ENCODE assay signal across 23 cellular contexts in the genomic region with DNA sequence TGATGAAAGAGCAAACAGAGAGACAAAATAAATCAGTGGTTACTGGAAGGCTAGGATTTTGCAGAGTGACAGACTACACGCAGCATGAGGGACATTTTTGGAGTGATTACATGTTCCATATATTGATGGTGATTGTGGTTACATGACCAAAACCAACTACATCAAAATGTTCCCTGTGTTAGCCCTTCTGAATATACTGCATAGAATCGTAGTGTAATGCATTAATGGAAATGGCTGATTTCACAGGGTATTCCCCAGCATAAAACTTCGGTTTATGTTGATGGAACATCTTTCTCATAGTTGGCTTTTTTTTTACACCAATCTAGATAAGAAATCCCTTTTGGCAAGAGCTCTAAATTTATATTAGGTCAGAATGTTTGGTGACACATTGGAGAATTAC.
"Had no signal": no experiment of that assay in that cellular context is flagged by ENCODE, and none has a peak within 500 bp of the region (broad histone marks: within the 10 kb centered on the region; RNA-seq: fewer than 3 reads in every experiment).

No MANE protein-coding gene starts in this region.

- FAIRE-seq: endothelial cell of umbilical vein, urothelium cell line had no signal

- DNase-seq: activated CD4-positive, alpha-beta memory T cell treated with anti-CD3 and anti-CD28 coated beads for 36 hours; activated CD4-positive, alpha-beta T cell treated with anti-CD3 and anti-CD28 coated beads, Interleukin-2, amount 10 ng/mL, durations not matched to agents 24 days and 14 days; activated CD4-positive, CD25-positive, alpha-beta regulatory T cell treated with anti-CD3 and anti-CD28 coated beads, Interleukin-2, amount 50 U/mL, for 72 hours; adrenal gland; aorta; body of pancreas; cerebellar nuclear complex; dorsolateral prefrontal cortex; foreskin melanocyte; heart right ventricle; naive thymus-derived CD4-positive, alpha-beta T cell; occipital lobe; stimulated activated naive CD4-positive, alpha-beta T cell had no signal

- H3K9ac ChIP-seq: neural progenitor cell, parathyroid adenoma had no signal

- H3K4me1 Mint-ChIP-seq: mesothelial cell of epicardium, neural progenitor cell had no signal

- H3K4me1 ChIP-seq: adrenal gland, body of pancreas, heart right ventricle, parathyroid adenoma, right atrium auricular region had no signal

- H2AFZ ChIP-seq: neural progenitor cell, parathyroid adenoma had no signal

- H3K27me3 Mint-ChIP-seq: activated naive CD4-positive, alpha-beta T cell treated with anti-CD3 and anti-CD28 coated beads, Interleukin-2, amount 50 U/mL, for 24 hours had no signal

- H3K36me3 ChIP-seq: adrenal gland, heart right ventricle, neural progenitor cell, right atrium auricular region, thoracic aorta had no signal

- H3K79me2 ChIP-seq: parathyroid adenoma had no signal

- H3K4me3 ChIP-seq: adrenal gland, body of pancreas, coronary artery, dorsolateral prefrontal cortex, heart right ventricle, neural progenitor cell, right atrium auricular region, thoracic aorta had no signal

- H3K4me2 ChIP-seq: neural progenitor cell had no signal

- H3K9me3 ChIP-seq: adrenal gland, body of pancreas, heart right ventricle, right atrium auricular region, thoracic aorta had no signal

- H3K27ac Mint-ChIP-seq: activated CD4-positive, alpha-beta memory T cell treated with anti-CD3 and anti-CD28 coated beads for 36 hours; mesothelial cell of epicardium; naive thymus-derived CD4-positive, alpha-beta T cell; neural progenitor cell had no signal

- H3K36me3 Mint-ChIP-seq: activated CD4-positive, alpha-beta memory T cell treated with anti-CD3 and anti-CD28 coated beads for 36 hours; mesothelial cell of epicardium; naive thymus-derived CD4-positive, alpha-beta T cell; neural progenitor cell had no signal

- H3K27ac ChIP-seq: adrenal gland, body of pancreas, coronary artery, dorsolateral prefrontal cortex, heart right ventricle, neural progenitor cell, parathyroid adenoma, right atrium auricular region, thoracic aorta had no signal

- H3K9me3 Mint-ChIP-seq: activated CD4-positive, alpha-beta memory T cell treated with anti-CD3 and anti-CD28 coated beads for 36 hours; activated T-helper 1 cell treated with anti-CD3 and anti-CD28 coated beads, Interleukin-12 subunit alpha, Interleukin-12 subunit beta, Interleukin-2, Interleukin-4 antibody, amounts not matched to agents 30 ng/mL and 10 ng/mL and 1 ng/mL, durations not matched to agents 14 hours and 24 hours and 36 hours; mesothelial cell of epicardium; naive thymus-derived CD4-positive, alpha-beta T cell; neural progenitor cell had no signal

- H3K4me3 Mint-ChIP-seq: activated CD4-positive, alpha-beta memory T cell treated with anti-CD3 and anti-CD28 coated beads for 36 hours; activated CD4-positive, alpha-beta T cell treated with anti-CD3 and anti-CD28 coated beads, Interleukin-2, amount 10 ng/mL, durations not matched to agents 24 days and 14 days; activated T-helper 1 cell treated with anti-CD3 and anti-CD28 coated beads, Interleukin-12 subunit alpha, Interleukin-12 subunit beta, Interleukin-2, Interleukin-4 antibody, amounts not matched to agents 30 ng/mL and 10 ng/mL and 1 ng/mL, durations not matched to agents 14 hours and 24 hours and 36 hours; mesothelial cell of epicardium; naive thymus-derived CD4-positive, alpha-beta T cell; neural progenitor cell had no signal

- H3K27me3 ChIP-seq: adrenal gland, body of pancreas, heart right ventricle, neural progenitor cell, right atrium auricular region had no signal

- ATAC-seq: body of pancreas, heart right ventricle had no signal
